1 cellular context compared by ENCODE assay signal in the genomic region with DNA sequence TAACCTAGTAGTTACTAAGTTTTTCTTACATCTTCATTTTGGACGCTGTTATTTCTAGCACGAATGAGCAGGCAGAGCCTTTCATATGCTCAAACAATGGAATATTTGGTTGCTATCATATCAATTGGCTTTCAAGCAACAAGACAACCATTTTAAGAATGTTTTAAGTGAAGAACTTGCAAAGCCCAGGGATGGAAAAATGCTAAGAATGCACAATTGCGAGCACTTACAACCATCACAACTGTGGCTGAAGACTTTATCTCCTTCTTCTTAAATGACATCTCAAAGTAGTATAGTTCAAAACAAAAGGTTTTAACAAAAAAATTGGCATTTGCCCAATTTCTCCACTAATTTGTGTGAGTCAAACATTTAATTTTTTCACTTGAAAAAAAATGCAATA.
TF ChIP-seq lines count a peak whose summit lies in the region.

No MANE protein-coding gene starts in this region.

TF ChIP-seq in SK-N-SH, 30 proteins besides CTCF, POLR2A, EP300 and RAD21 (continued from another document):
- TF ChIP-seq, protein P1, sequence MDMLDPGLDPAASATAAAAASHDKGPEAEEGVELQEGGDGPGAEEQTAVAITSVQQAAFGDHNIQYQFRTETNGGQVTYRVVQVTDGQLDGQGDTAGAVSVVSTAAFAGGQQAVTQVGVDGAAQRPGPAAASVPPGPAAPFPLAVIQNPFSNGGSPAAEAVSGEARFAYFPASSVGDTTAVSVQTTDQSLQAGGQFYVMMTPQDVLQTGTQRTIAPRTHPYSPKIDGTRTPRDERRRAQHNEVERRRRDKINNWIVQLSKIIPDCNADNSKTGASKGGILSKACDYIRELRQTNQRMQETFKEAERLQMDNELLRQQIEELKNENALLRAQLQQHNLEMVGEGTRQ (IDR thresholded peaks at IDR 0.05; ENCODE audit: borderline replicate concordance, low read depth, low read length): no peak
- TF ChIP-seq FOXM1 (IDR thresholded peaks at IDR 0.05; ENCODE audit: low read depth): no peak
- TF ChIP-seq, protein P2, sequence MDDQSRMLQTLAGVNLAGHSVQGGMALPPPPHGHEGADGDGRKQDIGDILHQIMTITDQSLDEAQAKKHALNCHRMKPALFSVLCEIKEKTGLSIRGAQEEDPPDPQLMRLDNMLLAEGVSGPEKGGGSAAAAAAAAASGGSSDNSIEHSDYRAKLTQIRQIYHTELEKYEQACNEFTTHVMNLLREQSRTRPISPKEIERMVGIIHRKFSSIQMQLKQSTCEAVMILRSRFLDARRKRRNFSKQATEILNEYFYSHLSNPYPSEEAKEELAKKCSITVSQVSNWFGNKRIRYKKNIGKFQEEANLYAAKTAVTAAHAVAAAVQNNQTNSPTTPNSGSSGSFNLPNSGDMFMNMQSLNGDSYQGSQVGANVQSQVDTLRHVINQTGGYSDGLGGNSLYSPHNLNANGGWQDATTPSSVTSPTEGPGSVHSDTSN (IDR thresholded peaks at IDR 0.05): 0 out of 2 replicates have a peak, but pooled peaks have one; percentile 18
- no peak for TF ChIP-seq FOSL2 (IDR thresholded peaks at IDR 0.05; ENCODE audit: borderline replicate concordance, low read depth)
- peak; percentile 38; the same call in 1 of the 2 replicates for TF ChIP-seq NFIC (IDR thresholded peaks at IDR 0.05; ENCODE audit: borderline replicate concordance)
- no peak for TF ChIP-seq FOXJ3 (CRISPR knock-in tag; IDR thresholded peaks at IDR 0.05)
- TF ChIP-seq TAF1 (IDR thresholded peaks at IDR 0.05; ENCODE audit: borderline replicate concordance, low read depth, low read length): no peak
- TF ChIP-seq ELF1 (IDR thresholded peaks at IDR 0.05): no peak
- TF ChIP-seq MEF2A (IDR thresholded peaks at IDR 0.05; ENCODE audit: borderline replicate concordance, low read depth): no peak
- TF ChIP-seq, protein P3, sequence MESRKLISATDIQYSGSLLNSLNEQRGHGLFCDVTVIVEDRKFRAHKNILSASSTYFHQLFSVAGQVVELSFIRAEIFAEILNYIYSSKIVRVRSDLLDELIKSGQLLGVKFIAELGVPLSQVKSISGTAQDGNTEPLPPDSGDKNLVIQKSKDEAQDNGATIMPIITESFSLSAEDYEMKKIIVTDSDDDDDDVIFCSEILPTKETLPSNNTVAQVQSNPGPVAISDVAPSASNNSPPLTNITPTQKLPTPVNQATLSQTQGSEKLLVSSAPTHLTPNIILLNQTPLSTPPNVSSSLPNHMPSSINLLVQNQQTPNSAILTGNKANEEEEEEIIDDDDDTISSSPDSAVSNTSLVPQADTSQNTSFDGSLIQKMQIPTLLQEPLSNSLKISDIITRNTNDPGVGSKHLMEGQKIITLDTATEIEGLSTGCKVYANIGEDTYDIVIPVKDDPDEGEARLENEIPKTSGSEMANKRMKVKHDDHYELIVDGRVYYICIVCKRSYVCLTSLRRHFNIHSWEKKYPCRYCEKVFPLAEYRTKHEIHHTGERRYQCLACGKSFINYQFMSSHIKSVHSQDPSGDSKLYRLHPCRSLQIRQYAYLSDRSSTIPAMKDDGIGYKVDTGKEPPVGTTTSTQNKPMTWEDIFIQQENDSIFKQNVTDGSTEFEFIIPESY (IDR thresholded peaks at IDR 0.05; ENCODE audit: borderline replicate concordance, low read depth): no peak
- no peak for TF ChIP-seq NRF1 (IDR thresholded peaks at IDR 0.05; ENCODE audit: low read depth, low read length)
- peak; percentile 4; the same call in 1 of the 2 replicates for TF ChIP-seq JUND (IDR thresholded peaks at IDR 0.05)
- TF ChIP-seq EZH2phosphoT487 (IDR thresholded peaks at IDR 0.05; ENCODE audit: borderline replicate concordance, low read depth): no peak
- TF ChIP-seq SMC3 (IDR thresholded peaks at IDR 0.05; ENCODE audit: low read depth, low read length): no peak
- TF ChIP-seq TCF12 (IDR thresholded peaks at IDR 0.05): peak; percentile 29; the same call in 1 of the 2 replicates
- peak; percentile 59; the same call in 1 of the 2 replicates for TF ChIP-seq TEAD4 (IDR thresholded peaks at IDR 0.05; ENCODE audit: borderline replicate concordance, insufficient read depth)
- no peak for TF ChIP-seq GATA2 (CRISPR knock-in tag; IDR thresholded peaks at IDR 0.05)
- TF ChIP-seq YY1 (IDR thresholded peaks at IDR 0.05; ENCODE audit: low read depth): no peak
- no peak for TF ChIP-seq POLR2AphosphoS5 (IDR thresholded peaks at IDR 0.05; ENCODE audit: low read depth, low read length)
- no peak for TF ChIP-seq RXRA (IDR thresholded peaks at IDR 0.05; ENCODE audit: borderline replicate concordance, low read depth)
- TF ChIP-seq RCOR1 (IDR thresholded peaks at IDR 0.05; ENCODE audit: low read length): no peak
- no peak for TF ChIP-seq GABPA (IDR thresholded peaks at IDR 0.05; ENCODE audit: low read depth)
- TF ChIP-seq, protein P4, sequence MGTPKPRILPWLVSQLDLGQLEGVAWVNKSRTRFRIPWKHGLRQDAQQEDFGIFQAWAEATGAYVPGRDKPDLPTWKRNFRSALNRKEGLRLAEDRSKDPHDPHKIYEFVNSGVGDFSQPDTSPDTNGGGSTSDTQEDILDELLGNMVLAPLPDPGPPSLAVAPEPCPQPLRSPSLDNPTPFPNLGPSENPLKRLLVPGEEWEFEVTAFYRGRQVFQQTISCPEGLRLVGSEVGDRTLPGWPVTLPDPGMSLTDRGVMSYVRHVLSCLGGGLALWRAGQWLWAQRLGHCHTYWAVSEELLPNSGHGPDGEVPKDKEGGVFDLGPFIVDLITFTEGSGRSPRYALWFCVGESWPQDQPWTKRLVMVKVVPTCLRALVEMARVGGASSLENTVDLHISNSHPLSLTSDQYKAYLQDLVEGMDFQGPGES (IDR thresholded peaks at IDR 0.05; ENCODE audit: low read depth, low read length): no peak
- TF ChIP-seq MXI1 (IDR thresholded peaks at IDR 0.05; ENCODE audit: low read depth, low read length): no peak
